Comparison of ENCODE assay signal across 10 cellular contexts in the genomic region with DNA sequence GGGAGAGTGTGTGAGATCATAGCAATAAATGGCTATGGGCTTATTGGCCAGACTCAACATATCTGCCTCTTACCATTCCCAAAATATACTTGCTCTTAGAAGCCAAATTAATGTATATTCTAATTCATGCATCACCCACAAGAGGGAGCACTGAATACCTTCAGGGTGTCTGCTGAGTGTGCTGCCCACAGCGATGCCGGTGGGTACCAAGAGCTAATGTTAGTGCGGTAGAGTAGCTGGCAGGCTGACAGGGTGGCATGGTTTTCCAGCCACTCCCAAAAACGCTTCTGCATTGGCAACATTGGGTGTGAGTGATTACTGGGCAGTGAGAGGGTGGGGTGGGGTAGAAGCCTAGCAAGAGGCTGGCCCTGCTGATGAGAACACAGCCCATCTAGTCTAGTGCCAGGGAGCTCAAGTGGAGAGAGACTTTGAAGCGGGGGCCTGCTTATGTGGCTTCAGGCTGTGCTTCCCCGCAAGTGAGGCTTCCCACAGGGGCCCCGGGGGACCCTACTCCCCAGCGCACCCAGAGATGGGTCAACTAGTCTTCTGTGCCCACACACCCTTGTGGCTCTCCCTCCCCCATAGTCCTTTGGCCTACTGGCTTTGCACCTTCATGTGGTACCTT. TPM values are rescaled to one million over a fixed set of nuclear protein-coding genes. Genes with fewer than 3 reads are reported as not detected.
DNase-seq lines count a peak whose midpoint lies in the region; ATAC-seq, FAIRE-seq and TF ChIP-seq lines count a peak whose summit lies in the region.
"Had no signal": no experiment of that assay in that cellular context is flagged by ENCODE, and none has a peak within 500 bp of the region (broad histone marks: within the 10 kb centered on the region; RNA-seq: fewer than 3 reads in every experiment).

No MANE protein-coding gene starts in this region.

- dilution Hi-C loops in keratinocyte (cut with MboI; ENCODE audit: extremely low pct_ligation_motif_present, low sequenced_read_pairs): no loop called here

- POLR2A ChIA-PET in naive thymus-derived CD8-positive, alpha-beta T cell (lab: Charles Lee): no interaction called here

- H3K27me3 ChIP-seq in keratinocyte (ENCODE audit: control insufficient read depth, extremely low read depth, insufficient read depth, low read length): peaks cover 3% of the 10 kb centered on the region
- H3K27me3 ChIP-seq: upper lobe of left lung had no signal

- H3K27ac Mint-ChIP-seq in naive thymus-derived CD8-positive, alpha-beta T cell: no peak overlapping the region
- H3K27ac Mint-ChIP-seq: immature natural killer cell had no signal

- no peak for FAIRE-seq in keratinocyte (lab: Jason Lieb, UNC)

- no peak overlapping the region for H3K4me3 ChIP-seq in keratinocyte (ENCODE audit: control insufficient read depth in 2 of 3, extremely low read depth in 1 of 3, insufficient read depth in 2 of 3, low read depth in 1 of 3, low read length in 3 of 3)
- H3K4me3 ChIP-seq: upper lobe of left lung had no signal

- peaks cover 0 to 15% (median 5%) of the 10 kb centered on the region in 5 donors for H3K27me3 Mint-ChIP-seq in naive thymus-derived CD8-positive, alpha-beta T cell

- TF ChIP-seq CTCF in keratinocyte (optimal IDR thresholded peaks at IDR 0.05 in 1 of 3, IDR thresholded peaks at IDR 0.05 in 1 of 3, conservative IDR thresholded peaks at IDR 0.05 in 1 of 3; ENCODE audit: extremely low read depth in 1 of 3, insufficient read depth in 2 of 3, low read length in 3 of 3): peak; percentile 49 to 60 (median 49)

- no peaks in the 10 kb centered on the region for H3K36me3 ChIP-seq in keratinocyte (ENCODE audit: control insufficient read depth in 2 of 2, extremely low read depth in 1 of 2, insufficient read depth in 2 of 2, low read length in 2 of 2)
- H3K36me3 ChIP-seq: upper lobe of left lung had no signal

- H2AFZ ChIP-seq in keratinocyte (ENCODE audit: control insufficient read depth, low read length): no peak overlapping the region

- no peak overlapping the region for H3K27ac ChIP-seq in keratinocyte (ENCODE audit: control insufficient read depth, insufficient read depth, low read length)
- H3K27ac ChIP-seq: upper lobe of left lung had no signal

- no peaks in the 10 kb centered on the region for H3K9me3 ChIP-seq in keratinocyte (ENCODE audit: control insufficient read depth, low read depth, low read length)
- H3K9me3 ChIP-seq: upper lobe of left lung had no signal

- DNase-seq in DMS153 treated with DMSO at 0.1 percent for 48 hours (lab: John Stamatoyannopoulos, UW; ENCODE audit: unreplicated experiment) (peak; percentile 24), HT-29 (ENCODE audit: low spot score) (peak; percentile 36), SHP77 treated with DMSO at 0.1 percent for 48 hours (lab: John Stamatoyannopoulos, UW) (peak; percentile 2), keratinocyte (ENCODE audit: low read depth, low spot score) (no peak)
- DNase-seq in naive thymus-derived CD8-positive, alpha-beta T cell: no peak
- DNase-seq: upper lobe of left lung had no signal

- no peaks in the 10 kb centered on the region for H3K9me1 ChIP-seq in keratinocyte (ENCODE audit: control insufficient read depth, extremely low read depth, insufficient read depth, low read length)

- no peaks in the 10 kb centered on the region for H4K20me1 ChIP-seq in keratinocyte (ENCODE audit: control insufficient read depth, extremely low read depth, insufficient read depth, low read length)

- peaks cover 0 to 6% (median 0%) of the 10 kb centered on the region in 3 donors for H3K36me3 Mint-ChIP-seq in naive thymus-derived CD8-positive, alpha-beta T cell

- H3K9ac ChIP-seq in keratinocyte (ENCODE audit: control insufficient read depth, extremely low read depth, insufficient read depth, low read length): no peak overlapping the region

- peaks cover 0 to 2% (median 0%) of the 10 kb centered on the region in 9 donors for H3K9me3 Mint-ChIP-seq in naive thymus-derived CD8-positive, alpha-beta T cell

- H3K4me1 ChIP-seq in keratinocyte (ENCODE audit: control insufficient read depth, extremely low read depth, insufficient read depth, low read length): no peaks in the 10 kb centered on the region
- H3K4me1 ChIP-seq: upper lobe of left lung had no signal

- H3K4me3 Mint-ChIP-seq in naive thymus-derived CD8-positive, alpha-beta T cell: no peak overlapping the region
- H3K4me3 Mint-ChIP-seq: immature natural killer cell had no signal

- H3K4me2 ChIP-seq in keratinocyte (ENCODE audit: control insufficient read depth, extremely low read depth, insufficient read depth, low read depth, low read length): no peak overlapping the region

- H3K79me2 ChIP-seq in keratinocyte (ENCODE audit: control insufficient read depth, insufficient read depth, low read length): no peaks in the 10 kb centered on the region

- H3K4me1 Mint-ChIP-seq in naive thymus-derived CD8-positive, alpha-beta T cell: no peaks in the 10 kb centered on the region
- H3K4me1 Mint-ChIP-seq: immature natural killer cell had no signal

- ATAC-seq in GM18870 (IDR thresholded peaks at IDR 0.05; ENCODE audit: unreplicated experiment) (no peak), GM19328 (IDR thresholded peaks at IDR 0.05; ENCODE audit: unreplicated experiment) (no peak), HG03439 (IDR thresholded peaks at IDR 0.05; ENCODE audit: unreplicated experiment) (no peak)
- ATAC-seq in naive thymus-derived CD8-positive, alpha-beta T cell: no peak

RNA-seq across cellular contexts. Expression of gene PLEKHD1, which starts 9.2 kb away (rescaled TPM):
- total RNA-seq in HT-29 (2014; rRNA removed; shearing (Covaris generic)): not detected in 2 replicates
- polyA plus RNA-seq in keratinocyte: 0.01 TPM in 2 of 3 replicates, not detected in the other
- polyA plus RNA-seq in keratinocyte (2011; ENCODE audit: low read depth): 0.11 TPM
- not detected in 2 replicates for polyA plus RNA-seq in keratinocyte (2011; cell fraction: cytosol; rRNA removed)
- 0.04 and 0.08 TPM in 2 replicates for polyA plus RNA-seq in keratinocyte (2011; cell fraction: nucleus; rRNA removed)
- 0.11 TPM in 1 of 2 replicates, not detected in the other for polyA plus RNA-seq in keratinocyte (2012; ENCODE audit: low replicate concordance)
- 0.06 TPM in 1 of 3 replicates, not detected in the others for polyA minus RNA-seq in keratinocyte
- polyA minus RNA-seq in keratinocyte (2011; cell fraction: cytosol; rRNA and poly(A)+ RNA removed): not detected
- 0.21 and 0.23 TPM in 2 replicates for polyA minus RNA-seq in keratinocyte (2011; cell fraction: nucleus; rRNA and poly(A)+ RNA removed)
- total RNA-seq in naive thymus-derived CD8-positive, alpha-beta T cell: under 1 TPM; 0.18 to 0.25 TPM
- polyA plus RNA-seq in naive thymus-derived CD8-positive, alpha-beta T cell: not detected

Comparison
In these comparisons a context has a peak if more than half of its experiments do, and no peak if none do; other contexts are left out.
1. DNase-seq: peak in DMS153 treated with DMSO at 0.1 percent for 48 hours (single experiment), HT-29 (single experiment) and SHP77 treated with DMSO at 0.1 percent for 48 hours (single experiment); none in keratinocyte (single experiment) and naive thymus-derived CD8-positive, alpha-beta T cell (0 of 10).